24 cellular contexts compared by ENCODE assay signal in genomic region chr22:36204641-36205032, GRCh38. TPM values are rescaled to one million over a fixed set of nuclear protein-coding genes. Genes with fewer than 3 reads are reported as not detected.
DNase-seq lines count a peak whose midpoint lies in the region; ATAC-seq and TF ChIP-seq lines count a peak whose summit lies in the region.
"Had no signal": no experiment of that assay in that cellular context is flagged by ENCODE, and none has a peak within 500 bp of the region (broad histone marks: within the 10 kb centered on the region; RNA-seq: fewer than 3 reads in every experiment).

No MANE protein-coding gene starts in this region.

- no peak overlapping the region for H3K4ac ChIP-seq in neuronal stem cell (ENCODE audit: low read length)

- H3K36me3 ChIP-seq in mucosa of stomach (ENCODE audit: control insufficient read depth, insufficient read depth, low read length) (no peaks in the 10 kb centered on the region), psoas muscle (ENCODE audit: insufficient read depth in 1 of 2, low read depth in 1 of 2) (no peaks in the 10 kb centered on the region), neuronal stem cell (replicated peaks in 1 of 2; ENCODE audit: control insufficient read depth in 2 of 2, insufficient read depth in 2 of 2, low read length in 2 of 2) (no peaks in the 10 kb centered on the region), colonic mucosa (no peaks in the 10 kb centered on the region)
- H3K36me3 ChIP-seq: spleen had no signal

- H3K9me3 ChIP-seq in mucosa of stomach (ENCODE audit: control insufficient read depth, low read length) (no peaks in the 10 kb centered on the region), psoas muscle (no peaks in the 10 kb centered on the region), neuronal stem cell (replicated peaks in 1 of 2; ENCODE audit: control insufficient read depth in 2 of 2, insufficient read depth in 1 of 2, low read depth in 1 of 2, low read length in 2 of 2) (no peaks in the 10 kb centered on the region), colonic mucosa (no peaks in the 10 kb centered on the region)
- H3K9me3 ChIP-seq: testis had no signal

- WGBS in psoas muscle, 3 donors, result 74 to 77% (median 76%) methylated on average over 7 of the region's 7 CpGs
- WGBS in neuronal stem cell (ENCODE audit: extremely low coverage in 2 of 2, insufficient read length in 2 of 2, insufficient replicate concordance in 1 of 2), 2 donors, result no CpG with 5 or more reads among the region's 7 CpGs

- intact Hi-C loops in psoas muscle (cut with DNase I) (no loop called here), colonic mucosa (cut with DNase I) (no loop called here)

- H3K27me3 ChIP-seq in mucosa of stomach (ENCODE audit: control insufficient read depth, insufficient read depth, low read length) (no peaks in the 10 kb centered on the region), psoas muscle (ENCODE audit: insufficient read depth in 3 of 3, low read length in 2 of 3) (no peaks in the 10 kb centered on the region), neuronal stem cell (ENCODE audit: control insufficient read depth in 3 of 3, insufficient read depth in 3 of 3, low read depth in 1 of 3, low read length in 3 of 3) (no peaks in the 10 kb centered on the region), colonic mucosa (no peaks in the 10 kb centered on the region)
- H3K27me3 ChIP-seq: spleen, testis had no signal

- DNase-seq in stimulated activated naive CD8-positive, alpha-beta T cell treated with anti-CD3 and anti-CD28 coated beads, Interleukin-15, Interleukin-2, amounts not matched to agents 100 U/mL and 50 U/mL, for 24 hours, result no peak
- DNase-seq in central memory CD8-positive, alpha-beta T cell (ENCODE audit: low spot score in 2 of 2), result no peak
- no peak for DNase-seq in activated effector memory CD4-positive, alpha-beta T cell treated with anti-CD3 and anti-CD28 coated beads, Interleukin-2, amount 50 U/mL, for 16 hours
- DNase-seq in psoas muscle (no peak), neuronal stem cell (ENCODE audit: low spot score) (no peak), colonic mucosa (no peak)
- DNase-seq: activated CD8-positive, alpha-beta memory T cell treated with anti-CD3 and anti-CD28 coated beads for 24 hours; amniotic stem cell; CD4-positive, alpha-beta memory T cell; effector memory CD8-positive, alpha-beta T cell; head of caudate nucleus; NCI-H187; NCI-H226; PC-3; SHP77 treated with DMSO at 0.1 percent for 48 hours; spleen; stimulated activated CD4-positive, alpha-beta T cell treated with anti-CD3 and anti-CD28 coated beads, Interleukin-4, amount 100 ng/mL, for 4 hours; T-cell; testis had no signal

- H3K14ac ChIP-seq in neuronal stem cell (ENCODE audit: low read length), result no peak overlapping the region

- H3K27me3 Mint-ChIP-seq in stimulated activated naive CD8-positive, alpha-beta T cell treated with anti-CD3 and anti-CD28 coated beads, Interleukin-15, Interleukin-2, amounts not matched to agents 100 ng/mL and 50 ng/mL, for 24 hours, result peaks cover 8% of the 10 kb centered on the region
- peaks cover 58% of the 10 kb centered on the region for H3K27me3 Mint-ChIP-seq in central memory CD8-positive, alpha-beta T cell

- no peak overlapping the region for H3K27ac ChIP-seq in psoas muscle
- H3K27ac ChIP-seq in neuronal stem cell (replicated peaks; ENCODE audit: low read length), result no peak overlapping the region
- H3K27ac ChIP-seq in colonic mucosa, result no peak overlapping the region
- H3K27ac ChIP-seq: spleen, testis had no signal

- H2BK12ac ChIP-seq in neuronal stem cell (ENCODE audit: low read length), result no peak overlapping the region

- H3K4me3 ChIP-seq in mucosa of stomach (ENCODE audit: low read length) (peak overlapping the region; percentile 45), psoas muscle (no peak overlapping the region), neuronal stem cell (ENCODE audit: low read length in 2 of 2) (no peak overlapping the region), colonic mucosa (no peak overlapping the region)
- H3K4me3 ChIP-seq: testis had no signal

- H2BK5ac ChIP-seq in neuronal stem cell (ENCODE audit: low read length), result no peak overlapping the region

- H3K4me1 Mint-ChIP-seq in stimulated activated naive CD8-positive, alpha-beta T cell treated with anti-CD3 and anti-CD28 coated beads, Interleukin-15, Interleukin-2, amounts not matched to agents 100 ng/mL and 50 ng/mL, for 24 hours (ENCODE audit: low read depth), result no peaks in the 10 kb centered on the region
- H3K4me1 Mint-ChIP-seq in central memory CD8-positive, alpha-beta T cell, result peaks cover 8% of the 10 kb centered on the region
- H3K4me1 Mint-ChIP-seq: activated T-helper 17 cell treated with anti-CD3 and anti-CD28 coated beads, Interleukin-2, amount 50 U/mL, for 72 hours; CD4-positive, alpha-beta memory T cell had no signal

- H2BK120ac ChIP-seq in neuronal stem cell (ENCODE audit: low read depth, low read length), result no peak overlapping the region

- H3K18ac ChIP-seq in neuronal stem cell (ENCODE audit: low read length), result no peak overlapping the region

- peak overlapping the region; percentile 49 for H3K9ac ChIP-seq in mucosa of stomach (ENCODE audit: low read length)
- H3K9ac ChIP-seq in neuronal stem cell (ENCODE audit: low read depth, low read length, poor library complexity), result no peak overlapping the region
- peak overlapping the region in 1 of 2 donors; percentile 35 for H3K9ac ChIP-seq in colonic mucosa (ENCODE audit: low read depth in 2 of 2, low read length in 2 of 2)

- H3K4me1 ChIP-seq in mucosa of stomach (ENCODE audit: control insufficient read depth, insufficient read depth, low read length), result peaks cover 16% of the 10 kb centered on the region
- H3K4me1 ChIP-seq in psoas muscle, result no peaks in the 10 kb centered on the region
- peaks cover 6 to 7% of the 10 kb centered on the region in 2 donors for H3K4me1 ChIP-seq in neuronal stem cell (ENCODE audit: control insufficient read depth in 2 of 2, insufficient read depth in 1 of 2, low read depth in 1 of 2, low read length in 2 of 2)
- H3K4me1 ChIP-seq in colonic mucosa, result no peaks in the 10 kb centered on the region

- no peak overlapping the region for H3K27ac Mint-ChIP-seq in stimulated activated naive CD8-positive, alpha-beta T cell treated with anti-CD3 and anti-CD28 coated beads, Interleukin-15, Interleukin-2, amounts not matched to agents 100 ng/mL and 50 ng/mL, for 24 hours
- H3K27ac Mint-ChIP-seq in central memory CD8-positive, alpha-beta T cell (ENCODE audit: low read depth), result peak overlapping the region; percentile 47
- H3K27ac Mint-ChIP-seq: activated T-helper 17 cell treated with anti-CD3 and anti-CD28 coated beads, Interleukin-2, amount 50 U/mL, for 72 hours; CD4-positive, alpha-beta memory T cell; T-cell had no signal

- H2AK5ac ChIP-seq in neuronal stem cell (ENCODE audit: low read depth, low read length), result no peak overlapping the region

- H4K91ac ChIP-seq in neuronal stem cell (ENCODE audit: low read depth, low read length, poor library complexity), result no peak overlapping the region

- H4K8ac ChIP-seq in neuronal stem cell (ENCODE audit: low read depth, low read length), result no peak overlapping the region

- no peak overlapping the region for H2BK15ac ChIP-seq in neuronal stem cell (ENCODE audit: low read length)

- no peaks in the 10 kb centered on the region for H3K79me1 ChIP-seq in neuronal stem cell (ENCODE audit: low read depth, low read length)

- no peak for ATAC-seq in stimulated activated naive CD8-positive, alpha-beta T cell treated with anti-CD3 and anti-CD28 coated beads, Interleukin-15, Interleukin-2, amounts not matched to agents 100 U/mL and 50 U/mL, for 24 hours
- ATAC-seq in central memory CD8-positive, alpha-beta T cell (replicated peaks; ENCODE audit: extremely low read depth, poor library complexity, severe bottlenecking), result no peak
- ATAC-seq in psoas muscle, result no peak
- ATAC-seq: activated T-helper 17 cell treated with anti-CD3 and anti-CD28 coated beads, Interleukin-2, amount 50 U/mL, for 72 hours; effector memory CD8-positive, alpha-beta T cell; PC-3; T-cell had no signal

- no peak overlapping the region for H3K4me2 ChIP-seq in neuronal stem cell (ENCODE audit: insufficient read depth, low read length, poor library complexity, severe bottlenecking)

- no peak for TF ChIP-seq CTCF in psoas muscle (IDR thresholded peaks at IDR 0.05)
- TF ChIP-seq CTCF in colonic mucosa (IDR thresholded peaks at IDR 0.05), result no peak

- no peak overlapping the region for H2AFZ ChIP-seq in neuronal stem cell (ENCODE audit: low read length)

- H3K36me3 Mint-ChIP-seq in stimulated activated naive CD8-positive, alpha-beta T cell treated with anti-CD3 and anti-CD28 coated beads, Interleukin-15, Interleukin-2, amounts not matched to agents 100 ng/mL and 50 ng/mL, for 24 hours (ENCODE audit: low read depth), result no peaks in the 10 kb centered on the region
- peaks cover 2% of the 10 kb centered on the region for H3K36me3 Mint-ChIP-seq in central memory CD8-positive, alpha-beta T cell (ENCODE audit: insufficient read depth)
- H3K36me3 Mint-ChIP-seq: CD4-positive, alpha-beta memory T cell; IgD-negative memory B cell had no signal

- H3K4me3 Mint-ChIP-seq in stimulated activated naive CD8-positive, alpha-beta T cell treated with anti-CD3 and anti-CD28 coated beads, Interleukin-15, Interleukin-2, amounts not matched to agents 100 ng/mL and 50 ng/mL, for 24 hours, result peak overlapping the region; percentile 49
- no peak overlapping the region for H3K4me3 Mint-ChIP-seq in central memory CD8-positive, alpha-beta T cell
- H3K4me3 Mint-ChIP-seq: activated T-helper 17 cell treated with anti-CD3 and anti-CD28 coated beads, Interleukin-2, amount 50 U/mL, for 72 hours; CD4-positive, alpha-beta memory T cell; effector memory CD8-positive, alpha-beta T cell had no signal

- H3K23ac ChIP-seq in neuronal stem cell (ENCODE audit: low read depth, low read length, poor library complexity), result no peak overlapping the region

- H3K9me3 Mint-ChIP-seq in stimulated activated naive CD8-positive, alpha-beta T cell treated with anti-CD3 and anti-CD28 coated beads, Interleukin-15, Interleukin-2, amounts not matched to agents 100 ng/mL and 50 ng/mL, for 24 hours, result peaks cover 4% of the 10 kb centered on the region
- H3K9me3 Mint-ChIP-seq in central memory CD8-positive, alpha-beta T cell, result no peaks in the 10 kb centered on the region

RNA-seq across cellular contexts. Expression of gene APOL4, which starts 3.0 kb away (rescaled TPM):
- 1 to 10 TPM in 3 of 4 donors, under 1 TPM in 1; 0.86 to 6.8 (median 2.5) TPM for total RNA-seq in psoas muscle
- 1 to 10 TPM; 1.1 to 2.1 (median 1.6) TPM for polyA plus RNA-seq in psoas muscle
- 0.06 TPM for polyA plus RNA-seq in neuronal stem cell (2013, experiment 1 of 2)
- 0.08 TPM for polyA plus RNA-seq in neuronal stem cell (2013, experiment 2 of 2)
- total RNA-seq in colonic mucosa, result 1 to 10 TPM; 1.9 to 2.3 TPM
- total RNA-seq: CD4-positive, alpha-beta memory T cell had no signal
- polyA plus RNA-seq: CD4-positive, alpha-beta memory T cell; IgD-negative memory B cell; neural cell had no signal

RNA-seq across cellular contexts. Expression of gene APOL2, which starts 34.7 kb away (rescaled TPM):
- 10 to 100 TPM; 24.4 to 54.7 (median 43.6) TPM for total RNA-seq in psoas muscle
- 10 to 100 TPM; 17.5 to 52.2 (median 26.8) TPM for polyA plus RNA-seq in psoas muscle
- polyA plus RNA-seq in neuronal stem cell (2013, experiment 1 of 2), result 4.3 TPM
- 4.7 TPM for polyA plus RNA-seq in neuronal stem cell (2013, experiment 2 of 2)
- 10 to 100 TPM; 27.5 to 29.4 TPM for total RNA-seq in colonic mucosa
- polyA plus RNA-seq: neural cell had no signal

RNA-seq across cellular contexts. Expression of gene APOL3, which starts 44.1 kb away (rescaled TPM):
- 10 to 100 TPM; 15.1 to 24.1 (median 18.3) TPM for total RNA-seq in psoas muscle
- 10 to 100 TPM; 11.1 to 16.3 (median 15.1) TPM for polyA plus RNA-seq in psoas muscle
- not detected for polyA plus RNA-seq in neuronal stem cell (2013, experiment 1 of 2)
- polyA plus RNA-seq in neuronal stem cell (2013, experiment 2 of 2), result not detected
- total RNA-seq in colonic mucosa, result 1 to 10 TPM; 5.9 to 9.6 TPM
- total RNA-seq: PC-3 had no signal
- polyA plus RNA-seq: neural cell had no signal

RNA-seq across cellular contexts. Expression of gene APOL1, which starts 48.3 kb away (rescaled TPM):
- 10 to 100 TPM in 3 of 4 donors, 1 to 10 TPM in 1; 5.7 to 16.3 (median 13.5) TPM for total RNA-seq in psoas muscle
- polyA plus RNA-seq in psoas muscle, result 1 to 10 TPM; 5.3 to 6.0 (median 5.8) TPM
- 0.06 TPM for polyA plus RNA-seq in neuronal stem cell (2013, experiment 1 of 2)
- polyA plus RNA-seq in neuronal stem cell (2013, experiment 2 of 2), result 0.03 TPM
- 10 to 100 TPM; 14.7 to 34.6 TPM for total RNA-seq in colonic mucosa
- total RNA-seq: PC-3 had no signal
- polyA plus RNA-seq: neural cell had no signal
